In the genomic region with DNA sequence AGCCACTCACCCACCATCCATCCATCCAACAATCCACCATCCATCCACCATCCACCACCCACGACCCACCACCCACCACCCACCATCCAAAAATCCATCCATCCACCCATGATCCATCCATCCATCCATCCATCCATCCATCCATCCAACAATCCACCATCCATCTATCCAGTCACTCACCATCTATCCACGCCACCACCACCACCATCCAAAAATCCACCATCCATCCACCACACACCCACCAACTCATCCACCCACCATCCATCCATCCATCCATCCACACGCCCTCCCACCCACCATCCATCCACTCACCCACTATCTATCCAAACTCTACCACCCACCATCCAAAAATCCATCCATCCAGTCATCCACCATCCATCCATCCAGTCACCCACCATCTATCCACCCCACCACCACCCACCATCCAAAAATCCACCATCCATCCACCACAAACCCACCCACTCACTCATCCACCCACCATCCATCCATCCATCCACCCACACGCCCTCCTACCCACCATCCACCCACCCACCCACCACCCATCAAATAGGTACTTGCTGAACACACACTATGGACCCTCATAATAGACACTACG, we compare ENCODE assay signal across 12 cellular contexts. TPM values are rescaled to one million over a fixed set of nuclear protein-coding genes. Genes with fewer than 3 reads are reported as not detected.
DNase-seq lines count a peak whose midpoint lies in the region; ATAC-seq, FAIRE-seq and TF ChIP-seq lines count a peak whose summit lies in the region.
"Had no signal": no experiment of that assay in that cellular context is flagged by ENCODE, and none has a peak within 500 bp of the region (broad histone marks: within the 10 kb centered on the region; RNA-seq: fewer than 3 reads in every experiment).

No MANE protein-coding gene starts in this region.

- no peaks in the 10 kb centered on the region for H3K4me1 ChIP-seq in K562 (replicated peaks in 1 of 2; ENCODE audit: control insufficient read depth in 2 of 2, insufficient read depth in 2 of 2, low read length in 2 of 2)

- H3K9me3 Mint-ChIP-seq in activated naive CD4-positive, alpha-beta T cell treated with anti-CD3 and anti-CD28 coated beads, Interleukin-2, amount 50 U/mL, for 24 hours: no peaks in the 10 kb centered on the region

- intact Hi-C loops in K562 (cut with micrococcal nuclease): no loop called here

- TF ChIP-seq RAD21 in K562 (CRISPR knock-in tag; conservative IDR thresholded peaks at IDR 0.05 in 1 of 2, IDR thresholded peaks at IDR 0.05 in 1 of 2): no peak

- ATAC-seq in K562: no peak
- ATAC-seq in HG03378 (IDR thresholded peaks at IDR 0.05; ENCODE audit: unreplicated experiment): no peak

- H3K27ac Mint-ChIP-seq in activated naive CD4-positive, alpha-beta T cell treated with anti-CD3 and anti-CD28 coated beads, Interleukin-2, amount 50 U/mL, for 24 hours: peak overlapping the region; percentile 62

- H3K9ac ChIP-seq in K562 (ENCODE audit: insufficient read depth in 1 of 2, low read depth in 2 of 2, low read length in 2 of 2): no peak overlapping the region
- H3K9ac ChIP-seq: BLaER1, GM23248 had no signal

- CTCF ChIA-PET in K562 (lab: Yijun Ruan, JAX; ENCODE audit: low intra/inter-chr PET ratio): no interaction called here

- H3K36me3 Mint-ChIP-seq in activated naive CD4-positive, alpha-beta T cell treated with anti-CD3 and anti-CD28 coated beads, Interleukin-2, amount 50 U/mL, for 24 hours: peaks cover 7% of the 10 kb centered on the region

- no peak for TF ChIP-seq POLR2A in K562 (conservative IDR thresholded peaks at IDR 0.05)

- H3K4me3 Mint-ChIP-seq in activated naive CD4-positive, alpha-beta T cell treated with anti-CD3 and anti-CD28 coated beads, Interleukin-2, amount 50 U/mL, for 24 hours: no peak overlapping the region

- H3K4me3 ChIP-seq in K562: no peak overlapping the region
- H3K4me3 ChIP-seq: BLaER1, GM23248 had no signal

- H3K27me3 ChIP-seq in K562 (ENCODE audit: control insufficient read depth in 2 of 2, insufficient read depth in 2 of 2, low read length in 2 of 2): no peaks in the 10 kb centered on the region
- H3K27me3 ChIP-seq: BLaER1 had no signal

- in situ Hi-C loops in K562 (cut with MboI): no loop called here

- FAIRE-seq in K562 (lab: Jason Lieb, UNC) (no peak), urothelium cell line (lab: Jason Lieb, UNC) (peak; percentile 37)

- no peak for TF ChIP-seq EP300 in K562 (IDR thresholded peaks at IDR 0.05; ENCODE audit: low read length)

- DNase-seq in activated naive CD4-positive, alpha-beta T cell treated with anti-CD3 and anti-CD28 coated beads, Interleukin-2, amount 50 U/mL, for 16 hours: no peak
- no peak for DNase-seq in K562 (ENCODE audit: extremely low read depth in 1 of 4, low spot score in 3 of 4)
- DNase-seq in urothelium cell line (ENCODE audit: low spot score): no peak
- DNase-seq: 8988T, AML-193, Calu3, DMS 273 treated with DMSO at 0.1 percent for 48 hours, GM23248, H7 had no signal

- no peak for TF ChIP-seq CTCF in K562 (IDR thresholded peaks at IDR 0.05 in 2 of 3, conservative IDR thresholded peaks at IDR 0.05 in 1 of 3; ENCODE audit: insufficient read depth in 2 of 3, low read depth in 1 of 3, low read length in 3 of 3)

- H3K4me2 ChIP-seq in K562 (ENCODE audit: insufficient read depth, low read length): no peak overlapping the region

- H3K36me3 ChIP-seq in K562 (ENCODE audit: control insufficient read depth, insufficient read depth, low read length): peaks cover 44% of the 10 kb centered on the region; the same call in 2 of the 3 replicates

- H3K79me2 ChIP-seq in K562 (ENCODE audit: control insufficient read depth, insufficient read depth, low read length): 0 out of 3 replicates have a peak, but pooled peaks cover 7% of the 10 kb centered on the region

- H4K20me1 ChIP-seq in K562 (replicated peaks; ENCODE audit: control insufficient read depth, insufficient read depth, low read length): no peaks in the 10 kb centered on the region

- POLR2A ChIA-PET in K562 (lab: Yijun Ruan, JAX): no interaction called here

- H3K4me1 Mint-ChIP-seq in activated naive CD4-positive, alpha-beta T cell treated with anti-CD3 and anti-CD28 coated beads, Interleukin-2, amount 50 U/mL, for 24 hours: peaks cover 14% of the 10 kb centered on the region

- no TSS peak for BruUV-seq in K562 (replicated peaks; lab: Mats Ljungman, UMichigan)

- WGBS in K562 (ENCODE audit: insufficient coverage, low coverage, missing lambda C conversion rate): 92% methylated on average over 4 of the region's 5 CpGs

- H3K27me3 Mint-ChIP-seq in activated naive CD4-positive, alpha-beta T cell treated with anti-CD3 and anti-CD28 coated beads, Interleukin-2, amount 50 U/mL, for 24 hours: no peaks in the 10 kb centered on the region

- no peaks in the 10 kb centered on the region for H3K9me1 ChIP-seq in K562 (ENCODE audit: control insufficient read depth, insufficient read depth, low read length)

- no peaks in the 10 kb centered on the region for H3K9me3 ChIP-seq in K562 (replicated peaks; ENCODE audit: control insufficient read depth, insufficient read depth, low read depth, low read length)
- H3K9me3 ChIP-seq: BLaER1 had no signal

- H3K27ac ChIP-seq in K562 (ENCODE audit: extremely low read depth, low read depth, low read length): no peak overlapping the region
- H3K27ac ChIP-seq: GM23248 had no signal

- H2AFZ ChIP-seq in K562 (ENCODE audit: low read depth, low read length): no peak overlapping the region
- H2AFZ ChIP-seq: GM23248 had no signal

RNA-seq across cellular contexts. Expression of a gene that starts 9.0 kb away (rescaled TPM):
- 207 and 328 TPM in 2 replicates for total RNA-seq in K562 (2011; cell fraction: chromatin; rRNA removed; ENCODE audit: low replicate concordance)
- 176 and 183 TPM in 2 replicates for total RNA-seq in K562 (2011; cell fraction: nucleolus; rRNA removed)
- total RNA-seq in K562 (2011; cell fraction: nucleoplasm; rRNA removed): 193 and 208 TPM in 2 replicates
- total RNA-seq in K562 (2014; rRNA removed) (49.7 and 54.8 TPM in 2 replicates), K562 (2014; rRNA removed; fragmentation: Illumina TruSeq; extraction: Trizol) (25.5 and 31.8 TPM in 2 replicates), K562 (2015; rRNA removed; fragmentation: Illumina TruSeq; extraction: Trizol) (30.8 and 31.4 TPM in 2 replicates), K562 (2021) (53.0 and 54.0 TPM in 2 replicates)
- polyA plus RNA-seq in K562 (2011; rRNA removed) (56.1 and 64.2 TPM in 2 replicates), K562 (2014; fragmentation: Illumina TruSeq; extraction: Trizol) (37.1 and 41.3 TPM in 2 replicates), K562 (2014; fragmentation: Nextera tagmentation; extraction: Ambion mirVana) (10 to 100 TPM; 13.9 to 21.4 TPM), K562 (2014; rRNA removed) (65.5 and 68.6 TPM in 2 replicates)
- polyA plus RNA-seq in K562 (2011; cell fraction: cytosol; rRNA removed): 42.3 and 50.6 TPM in 2 replicates
- 337 and 348 TPM in 2 replicates for polyA plus RNA-seq in K562 (2011; cell fraction: nucleus; rRNA removed)
- 32.2 and 49.3 TPM in 2 replicates for polyA plus RNA-seq in K562 (2012)
- 24.1 and 28.0 TPM in 2 replicates for polyA minus RNA-seq in K562 (2011; rRNA and poly(A)+ RNA removed)
- polyA minus RNA-seq in K562 (2011; cell fraction: cytosol; rRNA and poly(A)+ RNA removed): 10.1 and 16.2 TPM in 2 replicates
- polyA minus RNA-seq in K562 (2011; cell fraction: nucleus; rRNA and poly(A)+ RNA removed): 42.9 and 65.3 TPM in 2 replicates

RNA-seq across cellular contexts. Expression of a gene that starts 18.0 kb away (rescaled TPM):
- 2.1 and 9.1 TPM in 2 replicates for total RNA-seq in K562 (2011; cell fraction: chromatin; rRNA removed; ENCODE audit: low replicate concordance)
- 19.8 and 28.3 TPM in 2 replicates for total RNA-seq in K562 (2011; cell fraction: nucleolus; rRNA removed)
- total RNA-seq in K562 (2011; cell fraction: nucleoplasm; rRNA removed): 9.6 and 10.5 TPM in 2 replicates
- total RNA-seq in K562 (2014; rRNA removed) (239 and 259 TPM in 2 replicates), K562 (2014; rRNA removed; fragmentation: Illumina TruSeq; extraction: Trizol) (9.2 and 11.6 TPM in 2 replicates), K562 (2015; rRNA removed; fragmentation: Illumina TruSeq; extraction: Trizol) (54.9 and 58.3 TPM in 2 replicates), K562 (2021) (146 and 158 TPM in 2 replicates)
- polyA plus RNA-seq in K562 (2011; rRNA removed) (21.6 and 23.7 TPM in 2 replicates), K562 (2014; fragmentation: Illumina TruSeq; extraction: Trizol) (10.4 and 32.9 TPM in 2 replicates), K562 (2014; fragmentation: Nextera tagmentation; extraction: Ambion mirVana) (1 to 10 TPM; 2.6 to 4.1 TPM), K562 (2014; rRNA removed) (184 and 216 TPM in 2 replicates)
- 35.6 and 169 TPM in 2 replicates for polyA plus RNA-seq in K562 (2011; cell fraction: cytosol; rRNA removed)
- polyA plus RNA-seq in K562 (2011; cell fraction: nucleus; rRNA removed): 18.9 and 28.4 TPM in 2 replicates
- polyA plus RNA-seq in K562 (2012): 75.7 and 99.4 TPM in 2 replicates
- 1.7 and 3.9 TPM in 2 replicates for polyA minus RNA-seq in K562 (2011; rRNA and poly(A)+ RNA removed)
- 21.6 and 22.5 TPM in 2 replicates for polyA minus RNA-seq in K562 (2011; cell fraction: cytosol; rRNA and poly(A)+ RNA removed)
- polyA minus RNA-seq in K562 (2011; cell fraction: nucleus; rRNA and poly(A)+ RNA removed): 4.7 and 8.7 TPM in 2 replicates

RNA-seq across cellular contexts. Expression of a gene that starts 19.5 kb away (rescaled TPM):
- 2.8 and 5.5 TPM in 2 replicates for total RNA-seq in K562 (2011; cell fraction: chromatin; rRNA removed; ENCODE audit: low replicate concordance)
- total RNA-seq in K562 (2011; cell fraction: nucleolus; rRNA removed): 2.0 and 3.0 TPM in 2 replicates
- 2.3 and 3.4 TPM in 2 replicates for total RNA-seq in K562 (2011; cell fraction: nucleoplasm; rRNA removed)
- total RNA-seq in K562 (2014; rRNA removed) (0.14 and 0.45 TPM in 2 replicates), K562 (2014; rRNA removed; fragmentation: Illumina TruSeq; extraction: Trizol) (0.04 TPM in 1 of 2 replicates, not detected in the other), K562 (2015; rRNA removed; fragmentation: Illumina TruSeq; extraction: Trizol) (0.19 and 0.22 TPM in 2 replicates), K562 (2021) (0.58 and 0.75 TPM in 2 replicates)
- polyA plus RNA-seq in K562 (2011; rRNA removed) (0.17 and 0.66 TPM in 2 replicates), K562 (2014; fragmentation: Illumina TruSeq; extraction: Trizol) (0.31 and 0.44 TPM in 2 replicates), K562 (2014; fragmentation: Nextera tagmentation; extraction: Ambion mirVana) (under 1 TPM in 1 of 2 experiments, not detected in 1; 0.01 TPM), K562 (2014; rRNA removed) (0.78 and 0.85 TPM in 2 replicates)
- 0.16 and 0.19 TPM in 2 replicates for polyA plus RNA-seq in K562 (2011; cell fraction: cytosol; rRNA removed)
- 4.1 and 5.1 TPM in 2 replicates for polyA plus RNA-seq in K562 (2011; cell fraction: nucleus; rRNA removed)
- polyA plus RNA-seq in K562 (2012): 0.95 and 2.4 TPM in 2 replicates
- 0.07 and 0.12 TPM in 2 replicates for polyA minus RNA-seq in K562 (2011; rRNA and poly(A)+ RNA removed)
- polyA minus RNA-seq in K562 (2011; cell fraction: cytosol; rRNA and poly(A)+ RNA removed): 0.19 and 0.46 TPM in 2 replicates
- polyA minus RNA-seq in K562 (2011; cell fraction: nucleus; rRNA and poly(A)+ RNA removed): 0.54 and 1.00 TPM in 2 replicates

RNA-seq across cellular contexts. Expression of a gene that starts 20.6 kb away (rescaled TPM):
- 64.8 and 136 TPM in 2 replicates for total RNA-seq in K562 (2011; cell fraction: chromatin; rRNA removed; ENCODE audit: low replicate concordance)
- 82.2 and 86.9 TPM in 2 replicates for total RNA-seq in K562 (2011; cell fraction: nucleolus; rRNA removed)
- 72.2 and 86.4 TPM in 2 replicates for total RNA-seq in K562 (2011; cell fraction: nucleoplasm; rRNA removed)
- total RNA-seq in K562 (2014; rRNA removed) (71.7 and 91.1 TPM in 2 replicates), K562 (2014; rRNA removed; fragmentation: Illumina TruSeq; extraction: Trizol) (25.8 and 29.0 TPM in 2 replicates), K562 (2015; rRNA removed; fragmentation: Illumina TruSeq; extraction: Trizol) (53.8 and 54.1 TPM in 2 replicates), K562 (2021) (80.9 and 86.7 TPM in 2 replicates)
- polyA plus RNA-seq in K562 (2011; rRNA removed) (38.8 and 44.0 TPM in 2 replicates), K562 (2014; fragmentation: Illumina TruSeq; extraction: Trizol) (33.6 and 44.3 TPM in 2 replicates), K562 (2014; fragmentation: Nextera tagmentation; extraction: Ambion mirVana) (1 to 10 TPM; 1.0 to 2.4 TPM), K562 (2014; rRNA removed) (71.0 and 71.7 TPM in 2 replicates)
- 44.8 and 62.0 TPM in 2 replicates for polyA plus RNA-seq in K562 (2011; cell fraction: cytosol; rRNA removed)
- 169 and 210 TPM in 2 replicates for polyA plus RNA-seq in K562 (2011; cell fraction: nucleus; rRNA removed)
- polyA plus RNA-seq in K562 (2012): 34.1 and 42.5 TPM in 2 replicates
- 13.9 and 22.3 TPM in 2 replicates for polyA minus RNA-seq in K562 (2011; rRNA and poly(A)+ RNA removed)
- polyA minus RNA-seq in K562 (2011; cell fraction: cytosol; rRNA and poly(A)+ RNA removed): 23.8 and 30.1 TPM in 2 replicates
- polyA minus RNA-seq in K562 (2011; cell fraction: nucleus; rRNA and poly(A)+ RNA removed): 27.6 and 35.2 TPM in 2 replicates

RNA-seq across cellular contexts. Expression of a gene that starts 35.8 kb away (rescaled TPM):
- 63.1 and 259 TPM in 2 replicates for total RNA-seq in K562 (2011; cell fraction: chromatin; rRNA removed; ENCODE audit: low replicate concordance)
- total RNA-seq in K562 (2011; cell fraction: nucleolus; rRNA removed): 190 and 191 TPM in 2 replicates
- 87.1 and 99.6 TPM in 2 replicates for total RNA-seq in K562 (2011; cell fraction: nucleoplasm; rRNA removed)
- total RNA-seq in K562 (2014; rRNA removed) (33.7 and 37.2 TPM in 2 replicates), K562 (2014; rRNA removed; fragmentation: Illumina TruSeq; extraction: Trizol) (4.1 and 5.8 TPM in 2 replicates), K562 (2015; rRNA removed; fragmentation: Illumina TruSeq; extraction: Trizol) (10.4 and 14.9 TPM in 2 replicates), K562 (2021) (32.2 and 32.5 TPM in 2 replicates)
- polyA plus RNA-seq in K562 (2011; rRNA removed) (24.5 and 34.0 TPM in 2 replicates), K562 (2014; fragmentation: Illumina TruSeq; extraction: Trizol) (18.6 and 24.3 TPM in 2 replicates), K562 (2014; fragmentation: Nextera tagmentation; extraction: Ambion mirVana) (under 1 TPM; 0.21 to 0.63 TPM), K562 (2014; rRNA removed) (45.3 and 47.0 TPM in 2 replicates)
- polyA plus RNA-seq in K562 (2011; cell fraction: cytosol; rRNA removed): 36.0 and 79.6 TPM in 2 replicates
- polyA plus RNA-seq in K562 (2011; cell fraction: nucleus; rRNA removed): 220 and 374 TPM in 2 replicates
- 26.1 and 37.6 TPM in 2 replicates for polyA plus RNA-seq in K562 (2012)
- polyA minus RNA-seq in K562 (2011; rRNA and poly(A)+ RNA removed): 9.5 and 12.2 TPM in 2 replicates
- 14.6 and 18.9 TPM in 2 replicates for polyA minus RNA-seq in K562 (2011; cell fraction: cytosol; rRNA and poly(A)+ RNA removed)
- 40.5 and 60.7 TPM in 2 replicates for polyA minus RNA-seq in K562 (2011; cell fraction: nucleus; rRNA and poly(A)+ RNA removed)
